ENCODE assay signal across 10 cellular contexts in genomic region chr4:147103403-147103946, GRCh38.
DNase-seq lines count a peak whose midpoint lies in the region; ATAC-seq and TF ChIP-seq lines count a peak whose summit lies in the region.
"Had no signal": no experiment of that assay in that cellular context is flagged by ENCODE, and none has a peak within 500 bp of the region (broad histone marks: within the 10 kb centered on the region; RNA-seq: fewer than 3 reads in every experiment).

No MANE protein-coding gene starts in this region.

- peak overlapping the region; percentile 75 for H3K4me2 ChIP-seq in osteoblast (ENCODE audit: insufficient read depth, low read length)
- no peak overlapping the region for H3K4me2 ChIP-seq in neuronal stem cell (ENCODE audit: insufficient read depth, low read length, poor library complexity, severe bottlenecking)

- H3K4me3 ChIP-seq in RWPE2 (ENCODE audit: severe bottlenecking), result no peak overlapping the region
- peak overlapping the region; percentile 25 for H3K4me3 ChIP-seq in osteoblast (ENCODE audit: insufficient read depth, low read length)
- H3K4me3 ChIP-seq in neuronal stem cell (ENCODE audit: low read length in 2 of 2), result no peak overlapping the region

- H2BK120ac ChIP-seq in neuronal stem cell (ENCODE audit: low read depth, low read length), result no peak overlapping the region

- H3K79me2 ChIP-seq in osteoblast (ENCODE audit: insufficient read depth, low read length), result no peaks in the 10 kb centered on the region

- H3K36me3 ChIP-seq in RWPE2 (ENCODE audit: low read depth) (no peaks in the 10 kb centered on the region), osteoblast (ENCODE audit: insufficient read depth, low read length) (no peaks in the 10 kb centered on the region), neuronal stem cell (replicated peaks in 1 of 2; ENCODE audit: control insufficient read depth in 2 of 2, insufficient read depth in 2 of 2, low read length in 2 of 2) (no peaks in the 10 kb centered on the region)

- DNase-seq in AG08395 (ENCODE audit: low spot score) (peak; percentile 96), RWPE2 (ENCODE audit: low spot score) (no peak), foreskin keratinocyte (peak; percentile 40 to 76), osteoblast (ENCODE audit: insufficient read length, low spot score, missing footprints) (peak; percentile 91), neuronal stem cell (ENCODE audit: low spot score) (no peak)
- no peak for DNase-seq in activated T-helper 2 cell treated with anti-CD3 and anti-CD28 coated beads, Interferon-gamma antibody, Interleukin-2, Interleukin-4, amounts not matched to agents 10 μg/mL and 5 μg/mL and 100 μg/mL, durations not matched to agents 14 hours and 24 hours and 36 hours (ENCODE audit: low spot score)
- no peak for DNase-seq in activated CD4-positive, alpha-beta T cell treated with anti-CD3 and anti-CD28 coated beads, Interleukin-2, amount 50 U/mL, for 1 hour
- DNase-seq in activated CD4-positive, alpha-beta T cell treated with anti-CD3 and anti-CD28 coated beads for 4 hours, result no peak
- DNase-seq: CD4-positive, CD25-positive, alpha-beta regulatory T cell; stimulated activated CD4-positive, alpha-beta T cell treated with anti-CD3 and anti-CD28 coated beads, Interleukin-4, amount 100 ng/mL, for 4 hours had no signal

- H3K9ac ChIP-seq in neuronal stem cell (ENCODE audit: low read depth, low read length, poor library complexity), result no peak overlapping the region

- no peaks in the 10 kb centered on the region for H3K4me1 Mint-ChIP-seq in activated T-helper 2 cell treated with anti-CD3 and anti-CD28 coated beads, Interferon-gamma antibody, Interleukin-2, Interleukin-4, amounts not matched to agents 10 μg/mL and 5 μg/mL and 100 μg/mL, durations not matched to agents 14 hours and 24 hours and 36 hours (ENCODE audit: low read depth)
- H3K4me1 Mint-ChIP-seq: CD4-positive, CD25-positive, alpha-beta regulatory T cell had no signal

- H3K27me3 ChIP-seq in RWPE2 (ENCODE audit: insufficient read depth, poor library complexity, severe bottlenecking) (no peaks in the 10 kb centered on the region), foreskin keratinocyte (peaks cover 24% of the 10 kb centered on the region), osteoblast (ENCODE audit: insufficient read depth, low read length) (no peaks in the 10 kb centered on the region), neuronal stem cell (ENCODE audit: control insufficient read depth in 3 of 3, insufficient read depth in 3 of 3, low read depth in 1 of 3, low read length in 3 of 3) (peaks cover 0 to 4% (median 0%) of the 10 kb centered on the region in 3 experiments)

- H3K9me3 ChIP-seq in RWPE2 (ENCODE audit: severe bottlenecking), result no peaks in the 10 kb centered on the region
- no peaks in the 10 kb centered on the region for H3K9me3 ChIP-seq in osteoblast (ENCODE audit: low read depth, low read length)
- H3K9me3 ChIP-seq in neuronal stem cell (replicated peaks in 1 of 2; ENCODE audit: control insufficient read depth in 2 of 2, insufficient read depth in 1 of 2, low read depth in 1 of 2, low read length in 2 of 2), result no peaks in the 10 kb centered on the region

- no peak overlapping the region for H2BK5ac ChIP-seq in neuronal stem cell (ENCODE audit: low read length)

- H3K4me3 Mint-ChIP-seq in activated T-helper 2 cell treated with anti-CD3 and anti-CD28 coated beads, Interferon-gamma antibody, Interleukin-2, Interleukin-4, amounts not matched to agents 10 μg/mL and 5 μg/mL and 100 μg/mL, durations not matched to agents 14 hours and 24 hours and 36 hours (ENCODE audit: low read depth), result no peak overlapping the region
- H3K4me3 Mint-ChIP-seq: CD4-positive, CD25-positive, alpha-beta regulatory T cell had no signal

- WGBS in neuronal stem cell (ENCODE audit: extremely low coverage in 2 of 2, insufficient read length in 2 of 2, insufficient replicate concordance in 1 of 2), 2 donors, result no CpG with 5 or more reads among the region's 8 CpGs

- peak overlapping the region; percentile 38 for H2AFZ ChIP-seq in osteoblast (ENCODE audit: low read length)
- H2AFZ ChIP-seq in neuronal stem cell (ENCODE audit: low read length), result no peak overlapping the region

- H3K14ac ChIP-seq in neuronal stem cell (ENCODE audit: low read length), result no peak overlapping the region

- no peak overlapping the region for H3K27ac ChIP-seq in RWPE2 (ENCODE audit: poor library complexity, severe bottlenecking)
- no peak overlapping the region for H3K27ac ChIP-seq in foreskin keratinocyte
- H3K27ac ChIP-seq in osteoblast (ENCODE audit: low read depth, low read length), result peak overlapping the region; percentile 95
- H3K27ac ChIP-seq in neuronal stem cell (replicated peaks; ENCODE audit: low read length), result no peak overlapping the region

- peaks cover 4% of the 10 kb centered on the region for H3K4me1 ChIP-seq in RWPE2 (ENCODE audit: insufficient read depth, poor library complexity, severe bottlenecking)
- no peaks in the 10 kb centered on the region for H3K4me1 ChIP-seq in foreskin keratinocyte
- H3K4me1 ChIP-seq in osteoblast (ENCODE audit: insufficient read depth, low read length), result peaks cover 13% of the 10 kb centered on the region
- no peaks in the 10 kb centered on the region for H3K4me1 ChIP-seq in neuronal stem cell (ENCODE audit: control insufficient read depth in 2 of 2, insufficient read depth in 1 of 2, low read depth in 1 of 2, low read length in 2 of 2)

- H3K27me3 Mint-ChIP-seq in activated T-helper 2 cell treated with anti-CD3 and anti-CD28 coated beads, Interferon-gamma antibody, Interleukin-2, Interleukin-4, amounts not matched to agents 10 μg/mL and 5 μg/mL and 100 μg/mL, durations not matched to agents 14 hours and 24 hours and 36 hours (ENCODE audit: low read depth), result peaks cover 2% of the 10 kb centered on the region

- no peak overlapping the region for H4K8ac ChIP-seq in neuronal stem cell (ENCODE audit: low read depth, low read length)

- no peak overlapping the region for H3K27ac Mint-ChIP-seq in activated T-helper 2 cell treated with anti-CD3 and anti-CD28 coated beads, Interferon-gamma antibody, Interleukin-2, Interleukin-4, amounts not matched to agents 10 μg/mL and 5 μg/mL and 100 μg/mL, durations not matched to agents 14 hours and 24 hours and 36 hours
- H3K27ac Mint-ChIP-seq: CD4-positive, CD25-positive, alpha-beta regulatory T cell had no signal

- no peak overlapping the region for H3K18ac ChIP-seq in neuronal stem cell (ENCODE audit: low read length)

- H2BK12ac ChIP-seq in neuronal stem cell (ENCODE audit: low read length), result no peak overlapping the region

- no peak overlapping the region for H4K91ac ChIP-seq in neuronal stem cell (ENCODE audit: low read depth, low read length, poor library complexity)

- no peaks in the 10 kb centered on the region for H3K36me3 Mint-ChIP-seq in activated T-helper 2 cell treated with anti-CD3 and anti-CD28 coated beads, Interferon-gamma antibody, Interleukin-2, Interleukin-4, amounts not matched to agents 10 μg/mL and 5 μg/mL and 100 μg/mL, durations not matched to agents 14 hours and 24 hours and 36 hours (ENCODE audit: low read depth)
- H3K36me3 Mint-ChIP-seq: CD4-positive, CD25-positive, alpha-beta regulatory T cell had no signal

- no peaks in the 10 kb centered on the region for H3K9me3 Mint-ChIP-seq in activated T-helper 2 cell treated with anti-CD3 and anti-CD28 coated beads, Interferon-gamma antibody, Interleukin-2, Interleukin-4, amounts not matched to agents 10 μg/mL and 5 μg/mL and 100 μg/mL, durations not matched to agents 14 hours and 24 hours and 36 hours
- H3K9me3 Mint-ChIP-seq: CD4-positive, CD25-positive, alpha-beta regulatory T cell had no signal

- TF ChIP-seq CTCF in RWPE2 (IDR thresholded peaks at IDR 0.05; ENCODE audit: poor library complexity, severe bottlenecking) (no peak), foreskin keratinocyte (conservative IDR thresholded peaks at IDR 0.05) (no peak), osteoblast (IDR thresholded peaks at IDR 0.05; ENCODE audit: extremely low read depth, low read depth, low read length) (no peak)

- no peak overlapping the region for H2BK15ac ChIP-seq in neuronal stem cell (ENCODE audit: low read length)

- H2AK5ac ChIP-seq in neuronal stem cell (ENCODE audit: low read depth, low read length), result no peak overlapping the region

- H3K23ac ChIP-seq in neuronal stem cell (ENCODE audit: low read depth, low read length, poor library complexity), result no peak overlapping the region

- intact Hi-C loops in activated T-helper 2 cell treated with anti-CD3 and anti-CD28 coated beads, Interferon-gamma antibody, Interleukin-2, Interleukin-4, amounts not matched to agents 10 μg/mL and 5 μg/mL and 100 μg/mL, durations not matched to agents 14 hours and 24 hours and 36 hours (cut with micrococcal nuclease), result no loop called here

- H3K79me1 ChIP-seq in neuronal stem cell (ENCODE audit: low read depth, low read length), result no peaks in the 10 kb centered on the region

- no peak overlapping the region for H3K4ac ChIP-seq in neuronal stem cell (ENCODE audit: low read length)

- no peaks in the 10 kb centered on the region for H4K20me1 ChIP-seq in osteoblast (ENCODE audit: insufficient read depth, low read length)

- ATAC-seq in RWPE2 (ENCODE audit: low read depth) (peak; percentile 96), foreskin keratinocyte (peak; percentile 84)

Comparison
In these comparisons a context has a peak if more than half of its experiments do, and no peak if none do; other contexts are left out.
1. DNase-seq: peak in AG08395 (single experiment), foreskin keratinocyte (2 of 2) and osteoblast (single experiment); none in RWPE2 (single experiment), activated T-helper 2 cell treated with anti-CD3 and anti-CD28 coated beads, Interferon-gamma antibody, Interleukin-2, Interleukin-4, amounts not matched to agents 10 μg/mL and 5 μg/mL and 100 μg/mL, durations not matched to agents 14 hours and 24 hours and 36 hours (single experiment), neuronal stem cell (single experiment), activated CD4-positive, alpha-beta T cell treated with anti-CD3 and anti-CD28 coated beads, Interleukin-2, amount 50 U/mL, for 1 hour (single experiment) and activated CD4-positive, alpha-beta T cell treated with anti-CD3 and anti-CD28 coated beads for 4 hours (0 of 2).